In the genomic region with DNA sequence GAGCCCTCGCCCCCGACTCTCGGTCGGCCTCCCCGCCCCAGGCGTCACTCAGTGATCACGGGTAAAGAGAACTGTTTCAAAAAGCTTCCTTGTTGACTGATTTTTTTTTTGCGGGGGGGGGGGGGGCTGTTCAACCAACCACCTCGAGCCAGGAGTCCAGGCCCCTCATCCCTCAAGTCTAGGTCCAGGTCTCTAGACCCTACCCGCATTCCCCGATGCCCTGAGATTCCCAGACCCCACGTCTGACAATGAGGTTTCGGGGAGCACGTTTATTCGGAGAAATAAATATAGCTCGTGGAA, we compare ENCODE assay signal across 5 cellular contexts. TPM values are rescaled to one million over a fixed set of nuclear protein-coding genes. Genes with fewer than 3 reads are reported as not detected.
DNase-seq lines count a peak whose midpoint lies in the region; ATAC-seq and TF ChIP-seq lines count a peak whose summit lies in the region.

No MANE protein-coding gene starts in this region.

- H3K27ac ChIP-seq in SJSA1: no peak overlapping the region
- peak overlapping the region; percentile 83 for H3K27ac ChIP-seq in temporal lobe (ENCODE audit: low read depth, low read length)

- H3K4me3 ChIP-seq in SJSA1: peak overlapping the region; percentile 51
- H3K4me3 ChIP-seq in fibroblast of villous mesenchyme (ENCODE audit: low read depth, low read length): peak overlapping the region; percentile 85

- H3K27me3 ChIP-seq in SJSA1 (replicated peaks): no peaks in the 10 kb centered on the region

- no peak for TF ChIP-seq CTCF in fibroblast of villous mesenchyme (IDR thresholded peaks at IDR 0.05; ENCODE audit: insufficient read depth, low read depth, low read length)

- no peaks in the 10 kb centered on the region for H3K36me3 ChIP-seq in SJSA1

- H3K4me1 ChIP-seq in SJSA1 (replicated peaks): peaks cover 40% of the 10 kb centered on the region

- ATAC-seq in GM21526 (IDR thresholded peaks at IDR 0.05; ENCODE audit: low FRiP score, unreplicated experiment): no peak

- DNase-seq in SJSA1 (ENCODE audit: low read depth in 1 of 2, low spot score in 2 of 2) (no peak), fibroblast of villous mesenchyme (ENCODE audit: low read depth) (no peak), islet precursor cell (no peak)

- peaks cover 2% of the 10 kb centered on the region; the same call in 1 of the 2 replicates for H3K9me3 ChIP-seq in SJSA1 (replicated peaks)

RNA-seq across cellular contexts. Expression of a gene that starts 4.3 kb away (rescaled TPM):
- not detected in 2 replicates for total RNA-seq in SJSA1 (2014; rRNA removed; shearing (Covaris generic))
- total RNA-seq in fibroblast of villous mesenchyme: under 0.01 TPM in 1 of 2 replicates, not detected in the other
- total RNA-seq in temporal lobe: 0.25 TPM

RNA-seq across cellular contexts. Expression of a gene that starts 6.7 kb away (rescaled TPM):
- 6.8 and 9.2 TPM in 2 replicates for total RNA-seq in SJSA1 (2014; rRNA removed; shearing (Covaris generic))
- total RNA-seq in fibroblast of villous mesenchyme (17.3 and 18.0 TPM in 2 replicates), temporal lobe (4.2 TPM)

RNA-seq across cellular contexts. Expression of a gene that starts 31.6 kb away (rescaled TPM):
- total RNA-seq in SJSA1 (2014; rRNA removed; shearing (Covaris generic)): 3.4 and 3.6 TPM in 2 replicates
- 1.6 and 2.2 TPM in 2 replicates for total RNA-seq in fibroblast of villous mesenchyme
- 33.9 TPM for total RNA-seq in temporal lobe

RNA-seq across cellular contexts. Expression of a gene that starts 32.0 kb away (rescaled TPM):
- 4.3 TPM in 1 of 2 replicates, not detected in the other for total RNA-seq in SJSA1 (2014; rRNA removed; shearing (Covaris generic))
- total RNA-seq in fibroblast of villous mesenchyme (0.32 TPM in 1 of 2 replicates, not detected in the other), temporal lobe (0.25 TPM)

RNA-seq across cellular contexts. Expression of a gene that starts 36.7 kb away (rescaled TPM):
- 15.9 and 21.6 TPM in 2 replicates for total RNA-seq in SJSA1 (2014; rRNA removed; shearing (Covaris generic))
- total RNA-seq in fibroblast of villous mesenchyme: 4.8 and 6.5 TPM in 2 replicates
- total RNA-seq in temporal lobe: 19.7 TPM
